In the genomic region with DNA sequence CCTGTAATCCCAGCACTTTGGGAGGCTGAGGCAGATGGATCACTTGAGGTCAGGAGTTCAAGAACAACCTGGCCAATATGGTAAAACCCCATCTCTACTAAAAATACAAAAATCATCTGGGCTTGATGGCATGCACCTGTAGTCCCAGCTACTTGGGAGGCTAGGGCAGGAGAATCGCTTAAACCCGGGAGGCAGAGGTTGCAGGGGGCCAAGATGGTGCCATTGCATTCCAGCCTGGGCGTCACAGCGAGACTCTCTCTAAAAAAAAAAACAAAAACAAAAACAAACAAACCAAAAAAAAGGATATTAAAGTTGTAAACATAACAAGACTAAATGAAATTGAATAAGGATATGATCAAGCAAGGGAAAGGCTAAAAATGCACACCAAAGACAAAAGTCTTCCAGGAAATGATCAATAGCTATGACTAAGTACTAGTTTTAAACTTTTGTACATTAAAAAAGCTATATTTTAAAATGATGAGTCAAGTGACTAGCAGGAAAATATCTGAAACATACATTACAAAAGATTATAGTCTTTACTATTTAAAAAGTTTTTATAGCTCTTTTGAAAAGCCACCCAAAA, we compare ENCODE assay signal across 12 cellular contexts. TPM values are rescaled to one million over a fixed set of nuclear protein-coding genes. Genes with fewer than 3 reads are reported as not detected.
DNase-seq lines count a peak whose midpoint lies in the region; ATAC-seq and TF ChIP-seq lines count a peak whose summit lies in the region.
"Had no signal": no experiment of that assay in that cellular context is flagged by ENCODE, and none has a peak within 500 bp of the region (broad histone marks: within the 10 kb centered on the region; RNA-seq: fewer than 3 reads in every experiment).

No MANE protein-coding gene starts in this region.

- BruUV-seq in MCF 10A (replicated peaks; lab: Mats Ljungman, UMichigan): no TSS peak

- no peaks in the 10 kb centered on the region for H3K36me3 ChIP-seq in SJCRH30

- TF ChIP-seq CTCF in CD4-positive, alpha-beta T cell (IDR thresholded peaks at IDR 0.05): no peak
- TF ChIP-seq CTCF in MCF 10A (IDR thresholded peaks at IDR 0.05; ENCODE audit: unreplicated experiment) (no peak), osteocyte (IDR thresholded peaks at IDR 0.05) (no peak)

- H3K4me1 ChIP-seq in SJCRH30: no peaks in the 10 kb centered on the region

- intact Hi-C loops in CD4-positive, alpha-beta T cell (cut with DNase I, micrococcal nuclease): no loop called here
- intact Hi-C loops in MCF 10A (cut with micrococcal nuclease): no loop called here

- no peaks in the 10 kb centered on the region for H3K9me3 ChIP-seq in CD4-positive, alpha-beta T cell (ENCODE audit: control insufficient read depth, low read length)
- no peaks in the 10 kb centered on the region for H3K9me3 ChIP-seq in SJCRH30 (replicated peaks)

- CTCF ChIA-PET in CD4-positive, alpha-beta T cell (lab: Charles Lee): interaction anchor here (0.5 to 1.6 kb wide), 2 partner anchors 9 to 120 kb away, joined by 3 to 4 read pairs; no protein-coding TSS in a partner anchor
- CTCF ChIA-PET in MCF 10A (lab: Yijun Ruan, JAX): interaction anchor here (0.5 to 0.9 kb wide), 2 partner anchors 12 to 723 kb away, joined by 3 read pairs; a partner anchor contains a TSS

- no peaks in the 10 kb centered on the region for H3K27me3 ChIP-seq in CD4-positive, alpha-beta T cell (ENCODE audit: control insufficient read depth, insufficient read depth, low read length)
- no peaks in the 10 kb centered on the region for H3K27me3 ChIP-seq in SJCRH30

- no peak overlapping the region for H3K4me3 ChIP-seq in SJCRH30
- H3K4me3 ChIP-seq: SK-N-MC had no signal

- no peak overlapping the region for H3K4me3 Mint-ChIP-seq in CD4-positive, alpha-beta T cell
- no peak overlapping the region for H3K4me3 Mint-ChIP-seq in MCF 10A (ENCODE audit: unreplicated experiment)
- no peak overlapping the region for H3K4me3 Mint-ChIP-seq in osteocyte (ENCODE audit: unreplicated experiment)

- ATAC-seq in CD4-positive, alpha-beta T cell (ENCODE audit: poor library complexity): no peak
- ATAC-seq in GM19438 (IDR thresholded peaks at IDR 0.05; ENCODE audit: low read depth, unreplicated experiment) (peak; percentile 17), HG03135 (IDR thresholded peaks at IDR 0.05; ENCODE audit: unreplicated experiment) (peak; percentile 10)
- ATAC-seq in activated naive CD4-positive, alpha-beta T cell treated with anti-CD3 and anti-CD28 coated beads, Interleukin-2, amount 50 U/mL, for 72 hours: peak in 1 of 2 donors; percentile 34

- POLR2A ChIA-PET in CD4-positive, alpha-beta T cell (lab: Charles Lee): interaction anchor here (0.6 to 1.8 kb wide), 3 partner anchors 18 to 109 kb away, joined by 6 read pairs; a partner anchor contains a TSS
- POLR2A ChIA-PET in MCF 10A (lab: Yijun Ruan, JAX): no interaction called here

- H3K9me3 Mint-ChIP-seq in CD4-positive, alpha-beta T cell: no peaks in the 10 kb centered on the region
- H3K9me3 Mint-ChIP-seq in activated naive CD4-positive, alpha-beta T cell treated with anti-CD3 and anti-CD28 coated beads, Interleukin-2, amount 50 U/mL, for 72 hours: peaks cover 0 to 10% of the 10 kb centered on the region in 2 donors
- H3K9me3 Mint-ChIP-seq in MCF 10A (ENCODE audit: unreplicated experiment) (no peaks in the 10 kb centered on the region), osteocyte (ENCODE audit: unreplicated experiment) (no peaks in the 10 kb centered on the region)

- H3K4me1 Mint-ChIP-seq in CD4-positive, alpha-beta T cell (ENCODE audit: low read depth): peaks cover 47% of the 10 kb centered on the region
- H3K4me1 Mint-ChIP-seq in MCF 10A (ENCODE audit: insufficient read depth, unreplicated experiment) (no peaks in the 10 kb centered on the region), osteocyte (ENCODE audit: unreplicated experiment) (peaks cover 6% of the 10 kb centered on the region)

- peaks cover 91% of the 10 kb centered on the region for H3K36me3 Mint-ChIP-seq in CD4-positive, alpha-beta T cell (ENCODE audit: low read depth)
- H3K36me3 Mint-ChIP-seq in activated naive CD4-positive, alpha-beta T cell treated with anti-CD3 and anti-CD28 coated beads, Interleukin-2, amount 50 U/mL, for 72 hours: peaks cover 18 to 66% of the 10 kb centered on the region in 2 donors
- H3K36me3 Mint-ChIP-seq in MCF 10A (ENCODE audit: insufficient read depth, unreplicated experiment) (no peaks in the 10 kb centered on the region), osteocyte (ENCODE audit: unreplicated experiment) (no peaks in the 10 kb centered on the region)

- DNase-seq in CD4-positive, alpha-beta T cell: no peak
- DNase-seq in activated naive CD4-positive, alpha-beta T cell treated with anti-CD3 and anti-CD28 coated beads, Interleukin-2, amount 50 U/mL, for 72 hours (ENCODE audit: low spot score in 2 of 2): no peak
- DNase-seq in MCF 10A (ENCODE audit: unreplicated experiment): no peak
- DNase-seq in osteocyte (ENCODE audit: extremely low spot score, unreplicated experiment): no peak
- no peak for DNase-seq in stimulated activated CD4-positive, alpha-beta T cell treated with anti-CD3 and anti-CD28 coated beads, Interleukin-12 subunit alpha, Interleukin-12 subunit beta, amount 100 ng/mL, for 4 hours
- no peak for DNase-seq in SJCRH30
- DNase-seq: kidney, NCI-H345 had no signal

- H3K27ac ChIP-seq in CD4-positive, alpha-beta T cell (ENCODE audit: low read depth, low read length): no peak overlapping the region
- no peak overlapping the region for H3K27ac ChIP-seq in SJCRH30
- H3K27ac ChIP-seq: SK-N-MC had no signal

- H3K27ac Mint-ChIP-seq in CD4-positive, alpha-beta T cell: peak overlapping the region; percentile 69
- peak overlapping the region; percentile 67 to 83 for H3K27ac Mint-ChIP-seq in activated naive CD4-positive, alpha-beta T cell treated with anti-CD3 and anti-CD28 coated beads, Interleukin-2, amount 50 U/mL, for 72 hours
- H3K27ac Mint-ChIP-seq in MCF 10A (ENCODE audit: low read depth, unreplicated experiment) (no peak overlapping the region), osteocyte (ENCODE audit: unreplicated experiment) (no peak overlapping the region)

- H3K27me3 Mint-ChIP-seq in CD4-positive, alpha-beta T cell: no peaks in the 10 kb centered on the region
- H3K27me3 Mint-ChIP-seq in MCF 10A (ENCODE audit: insufficient read depth, unreplicated experiment) (peaks cover 23% of the 10 kb centered on the region), osteocyte (ENCODE audit: unreplicated experiment) (peaks cover 12% of the 10 kb centered on the region)

RNA-seq across cellular contexts. Expression of a gene that starts 28.6 kb away (rescaled TPM):
- total RNA-seq in CD4-positive, alpha-beta T cell: 10 to 100 TPM; 23.9 to 24.2 TPM
- total RNA-seq in activated naive CD4-positive, alpha-beta T cell treated with anti-CD3 and anti-CD28 coated beads, Interleukin-2, amount 50 U/mL, for 72 hours: 10 to 100 TPM; 47.0 to 72.9 TPM
- total RNA-seq in MCF 10A (2022) (not detected in 2 replicates), osteocyte (not detected in 2 replicates)
- total RNA-seq in SJCRH30 (2014; rRNA removed; shearing (Covaris generic)): not detected in 2 replicates
- total RNA-seq: H1 had no signal

Comparison
In these comparisons a context has a peak if more than half of its experiments do, and no peak if none do; other contexts are left out.
1. H3K27ac Mint-ChIP-seq: peak in CD4-positive, alpha-beta T cell (single experiment) and activated naive CD4-positive, alpha-beta T cell treated with anti-CD3 and anti-CD28 coated beads, Interleukin-2, amount 50 U/mL, for 72 hours (2 of 2); none in MCF 10A (single experiment) and osteocyte (single experiment).
2. RNA of a gene that starts 28.6 kb away (total RNA-seq): 47.0 to 72.9 TPM in activated naive CD4-positive, alpha-beta T cell treated with anti-CD3 and anti-CD28 coated beads, Interleukin-2, amount 50 U/mL, for 72 hours and 23.9 to 24.2 TPM in CD4-positive, alpha-beta T cell; not detected in SJCRH30, not detected in MCF 10A and not detected in osteocyte; every median in the first group is over 10 times any median in the second.